Comparison of ENCODE assay signal across 24 cellular contexts in genomic region chr1:62724430-62724829, GRCh38. TPM values are rescaled to one million over a fixed set of nuclear protein-coding genes. Genes with fewer than 3 reads are reported as not detected.
DNase-seq lines count a peak whose midpoint lies in the region; ATAC-seq and TF ChIP-seq lines count a peak whose summit lies in the region.
"Had no signal": no experiment of that assay in that cellular context is flagged by ENCODE, and none has a peak within 500 bp of the region (broad histone marks: within the 10 kb centered on the region; RNA-seq: fewer than 3 reads in every experiment).

No MANE protein-coding gene starts in this region.

- H3K9me3 Mint-ChIP-seq in HFFc6, result no peaks in the 10 kb centered on the region
- H3K9me3 Mint-ChIP-seq in neural crest cell, result no peaks in the 10 kb centered on the region
- H3K9me3 Mint-ChIP-seq in activated T-cell treated with anti-CD3 and anti-CD28 coated beads, Interleukin-2, amount 50 U/mL, for 72 hours, result no peaks in the 10 kb centered on the region
- H3K9me3 Mint-ChIP-seq: stimulated activated effector memory CD8-positive, alpha-beta T cell treated with anti-CD3 and anti-CD28 coated beads, Interleukin-12 subunit alpha, Interleukin-12 subunit beta, amount 100 ng/mL, for 72 hours; T-helper 2 cell treated with Interferon-gamma antibody and Interleukin-4, amounts not matched to agents 5 μg/mL and 100 μg/mL, for 36 hours had no signal

- H3K27me3 Mint-ChIP-seq in HFFc6 (ENCODE audit: insufficient read depth) (no peaks in the 10 kb centered on the region), neural crest cell (ENCODE audit: low read depth) (no peaks in the 10 kb centered on the region)
- H3K27me3 Mint-ChIP-seq in activated T-cell treated with anti-CD3 and anti-CD28 coated beads, Interleukin-2, amount 50 U/mL, for 72 hours (ENCODE audit: low read depth), result no peaks in the 10 kb centered on the region

- H3K4me3 Mint-ChIP-seq in HFFc6 (peak overlapping the region; percentile 86), neural crest cell (peak overlapping the region; percentile 54)
- H3K4me3 Mint-ChIP-seq in activated T-cell treated with anti-CD3 and anti-CD28 coated beads, Interleukin-2, amount 50 U/mL, for 72 hours, result no peak overlapping the region
- H3K4me3 Mint-ChIP-seq: stimulated activated effector memory CD8-positive, alpha-beta T cell treated with anti-CD3 and anti-CD28 coated beads, Interleukin-12 subunit alpha, Interleukin-12 subunit beta, amount 100 ng/mL, for 72 hours; T-helper 2 cell treated with Interferon-gamma antibody and Interleukin-4, amounts not matched to agents 5 μg/mL and 100 μg/mL, for 36 hours had no signal

- H3K36me3 Mint-ChIP-seq in HFFc6 (ENCODE audit: low read depth) (no peaks in the 10 kb centered on the region), neural crest cell (ENCODE audit: low read depth) (no peaks in the 10 kb centered on the region)
- no peaks in the 10 kb centered on the region for H3K36me3 Mint-ChIP-seq in activated T-cell treated with anti-CD3 and anti-CD28 coated beads, Interleukin-2, amount 50 U/mL, for 72 hours (ENCODE audit: insufficient read depth in 2 of 2)
- H3K36me3 Mint-ChIP-seq: stimulated activated effector memory CD8-positive, alpha-beta T cell treated with anti-CD3 and anti-CD28 coated beads, Interleukin-12 subunit alpha, Interleukin-12 subunit beta, amount 100 ng/mL, for 72 hours had no signal

- H3K27ac ChIP-seq in A673 (ENCODE audit: low read depth, low read length, poor library complexity, severe bottlenecking), result peak overlapping the region; percentile 64
- H3K27ac ChIP-seq: hepatocyte, HL-60, prostate gland, upper lobe of right lung had no signal

- DNase-seq in A673 (ENCODE audit: low spot score) (peak; percentile 45), HFFc6 (peak; percentile 17), dedifferentiated amniotic fluid mesenchymal stem cell (ENCODE audit: extremely low spot score) (peak; percentile 55), neural crest cell (ENCODE audit: low read depth, low spot score) (no peak), GM10266 (ENCODE audit: extremely low spot score) (no peak)
- DNase-seq in activated T-cell treated with anti-CD3 and anti-CD28 coated beads, Interleukin-2, amount 50 U/mL, for 72 hours, result no peak
- DNase-seq in activated naive CD4-positive, alpha-beta T cell treated with anti-CD3 and anti-CD28 coated beads, Interleukin-2, amount 50 U/mL, for 16 hours, result no peak
- DNase-seq: activated CD4-positive, alpha-beta T cell treated with anti-CD3 and anti-CD28 coated beads for 48 hours; activated CD8-positive, alpha-beta memory T cell treated with anti-CD3 and anti-CD28 coated beads for 24 hours; DMS53; effector CD8-positive, alpha-beta T cell; NCI-H446; stimulated activated CD4-positive, alpha-beta T cell treated with anti-CD3 and anti-CD28 coated beads, Interleukin-12 subunit alpha, Interleukin-12 subunit beta, amount 100 ng/mL, for 4 hours; stimulated activated CD4-positive, alpha-beta T cell treated with anti-CD3 and anti-CD28 coated beads, Interleukin-4, amount 100 ng/mL, for 1 hour; upper lobe of right lung had no signal

- intact Hi-C loops in A673 (cut with micrococcal nuclease; ENCODE audit: unreplicated experiment), result no loop called here

- peaks cover 52% of the 10 kb centered on the region for H3K4me1 ChIP-seq in A673 (ENCODE audit: insufficient read depth, low read length, poor library complexity, severe bottlenecking)
- H3K4me1 ChIP-seq: prostate gland had no signal

- H3K36me3 ChIP-seq in A673 (ENCODE audit: insufficient read depth, low read length, poor library complexity, severe bottlenecking), result no peaks in the 10 kb centered on the region
- H3K36me3 ChIP-seq: BE2C, brain microvascular endothelial cell, gastroesophageal sphincter, prostate gland, upper lobe of right lung had no signal

- H3K4me1 Mint-ChIP-seq in HFFc6 (ENCODE audit: low read depth), result peaks cover 66% of the 10 kb centered on the region
- H3K4me1 Mint-ChIP-seq in neural crest cell, result peaks cover 67% of the 10 kb centered on the region
- peaks cover 7% of the 10 kb centered on the region for H3K4me1 Mint-ChIP-seq in activated T-cell treated with anti-CD3 and anti-CD28 coated beads, Interleukin-2, amount 50 U/mL, for 72 hours (ENCODE audit: low read depth)

- no peaks in the 10 kb centered on the region for H3K9me3 ChIP-seq in A673 (ENCODE audit: low read depth, low read length, poor library complexity, severe bottlenecking)
- H3K9me3 ChIP-seq: BE2C, gastroesophageal sphincter, prostate gland, upper lobe of right lung had no signal

- H3K27ac Mint-ChIP-seq in HFFc6 (peak overlapping the region; percentile 91), neural crest cell (ENCODE audit: unreplicated experiment) (peak overlapping the region; percentile 67)
- H3K27ac Mint-ChIP-seq in activated T-cell treated with anti-CD3 and anti-CD28 coated beads, Interleukin-2, amount 50 U/mL, for 72 hours, result no peak overlapping the region
- H3K27ac Mint-ChIP-seq: stimulated activated effector memory CD8-positive, alpha-beta T cell treated with anti-CD3 and anti-CD28 coated beads, Interleukin-12 subunit alpha, Interleukin-12 subunit beta, amount 100 ng/mL, for 72 hours; T-helper 2 cell treated with Interferon-gamma antibody and Interleukin-4, amounts not matched to agents 5 μg/mL and 100 μg/mL, for 36 hours had no signal

- POLR2A ChIA-PET in A673 (lab: Charles Lee; ENCODE audit: low non-redundant PET), result interaction anchor here (0.6 kb wide), 1 partner anchor 46 kb away, joined by 3 read pairs; no protein-coding TSS in a partner anchor

- H3K4me3 ChIP-seq in A673 (ENCODE audit: low read depth, low read length, poor library complexity, severe bottlenecking), result no peak overlapping the region
- H3K4me3 ChIP-seq: hepatocyte, prostate gland had no signal

- TF ChIP-seq CTCF in A673 (conservative IDR thresholded peaks at IDR 0.05; ENCODE audit: low read depth, low read length) (no peak), HFFc6 (IDR thresholded peaks at IDR 0.05) (no peak), neural crest cell (conservative IDR thresholded peaks at IDR 0.05) (no peak), GM10266 (IDR thresholded peaks at IDR 0.05; ENCODE audit: control insufficient read depth, insufficient read depth, low read depth, missing control alignments) (no peak)

- ATAC-seq in GM21423 (IDR thresholded peaks at IDR 0.05; ENCODE audit: unreplicated experiment), result no peak
- ATAC-seq in activated T-cell treated with anti-CD3 and anti-CD28 coated beads, Interleukin-2, amount 50 U/mL, for 72 hours (replicated peaks in 1 of 2), result no peak
- ATAC-seq: gastroesophageal sphincter; stimulated activated effector memory CD8-positive, alpha-beta T cell treated with anti-CD3 and anti-CD28 coated beads, Interleukin-12 subunit alpha, Interleukin-12 subunit beta, amount 100 ng/mL, for 72 hours; upper lobe of right lung had no signal

- H3K27me3 ChIP-seq in A673 (replicated peaks; ENCODE audit: insufficient read depth, low read depth, low read length, poor library complexity), result no peaks in the 10 kb centered on the region
- H3K27me3 ChIP-seq: BE2C, brain microvascular endothelial cell, gastroesophageal sphincter, hepatocyte, upper lobe of right lung had no signal

- no TSS peak for BruUV-seq in A673 (replicated peaks; lab: Mats Ljungman, UMichigan)

- CTCF ChIA-PET in A673 (lab: Charles Lee), result no interaction called here

RNA-seq across cellular contexts. Expression of gene DOCK7, which starts 36.2 kb away (rescaled TPM):
- 60.8 and 66.5 TPM in 2 replicates for total RNA-seq in A673 (2021)
- total RNA-seq in HFFc6 (2021; fragmentation: NEBNext Ultra II Directional; extraction: Animal tissue kit (Norgen Biotek cat#: 25700)), result 100 to 1,000 TPM in 3 of 6 experiments, 10 to 100 TPM in 3; 93.3 to 115 (median 105) TPM
- 79.8 and 92.0 TPM in 2 replicates for total RNA-seq in neural crest cell
- 10 to 100 TPM in 1 of 2 donors, 1 to 10 TPM in 1; 7.6 to 10.7 TPM for total RNA-seq in activated T-cell treated with anti-CD3 and anti-CD28 coated beads, Interleukin-2, amount 50 U/mL, for 72 hours

RNA-seq across cellular contexts. Expression of gene ATG4C, which starts 59.5 kb away (rescaled TPM):
- 14.4 and 15.1 TPM in 2 replicates for total RNA-seq in A673 (2021)
- total RNA-seq in HFFc6 (2021; fragmentation: NEBNext Ultra II Directional; extraction: Animal tissue kit (Norgen Biotek cat#: 25700)), result 10 to 100 TPM in 5 of 6 experiments, 1 to 10 TPM in 1; 9.4 to 11.7 (median 10.6) TPM
- 13.2 and 14.5 TPM in 2 replicates for total RNA-seq in neural crest cell
- 10 to 100 TPM; 12.6 to 14.5 TPM for total RNA-seq in activated T-cell treated with anti-CD3 and anti-CD28 coated beads, Interleukin-2, amount 50 U/mL, for 72 hours

Comparison
In these comparisons a context has a peak if more than half of its experiments do, and no peak if none do; other contexts are left out.
1. DNase-seq: peak in A673 (single experiment), HFFc6 (single experiment) and dedifferentiated amniotic fluid mesenchymal stem cell (single experiment); none in neural crest cell (single experiment), activated T-cell treated with anti-CD3 and anti-CD28 coated beads, Interleukin-2, amount 50 U/mL, for 72 hours (0 of 2), GM10266 (single experiment) and activated naive CD4-positive, alpha-beta T cell treated with anti-CD3 and anti-CD28 coated beads, Interleukin-2, amount 50 U/mL, for 16 hours (single experiment).
2. H3K4me3 Mint-ChIP-seq: peak in HFFc6 (single experiment) and neural crest cell (single experiment); none in activated T-cell treated with anti-CD3 and anti-CD28 coated beads, Interleukin-2, amount 50 U/mL, for 72 hours (0 of 2).